ENCODE assay signal across 24 cellular contexts in genomic region chr6:144737998-144738397, GRCh38.
DNase-seq lines count a peak whose midpoint lies in the region; ATAC-seq and TF ChIP-seq lines count a peak whose summit lies in the region.
"Had no signal": no experiment of that assay in that cellular context is flagged by ENCODE, and none has a peak within 500 bp of the region (broad histone marks: within the 10 kb centered on the region; RNA-seq: fewer than 3 reads in every experiment).

No MANE protein-coding gene starts in this region.

- H2BK5ac ChIP-seq in H9 (ENCODE audit: insufficient read length, low read length) = no peak overlapping the region

- no peaks in the 10 kb centered on the region for H3K23me2 ChIP-seq in H9 (ENCODE audit: insufficient read length, low read depth, low read length, poor library complexity, severe bottlenecking)

- no peak overlapping the region for H2BK12ac ChIP-seq in H9 (ENCODE audit: insufficient read length, low read depth, low read length)

- no peak overlapping the region for H4K8ac ChIP-seq in H9 (replicated peaks; ENCODE audit: insufficient read length, low read depth, low read length)

- no peaks in the 10 kb centered on the region for H4K20me1 ChIP-seq in H9 (ENCODE audit: control insufficient read depth, insufficient read depth, insufficient read length)

- no peak for ATAC-seq in natural killer cell
- ATAC-seq in stimulated activated naive CD8-positive, alpha-beta T cell treated with anti-CD3 and anti-CD28 coated beads, Interleukin-15, Interleukin-2, amounts not matched to agents 100 U/mL and 50 U/mL, for 24 hours = no peak
- ATAC-seq in activated CD8-positive, alpha-beta T cell treated with anti-CD3 and anti-CD28 coated beads for 36 hours = no peak
- ATAC-seq: activated CD8-positive, alpha-beta memory T cell treated with anti-CD3 and anti-CD28 coated beads, Interleukin-2, amount 10 ng/mL, durations not matched to agents 7 days and 5 days; heart left ventricle; naive thymus-derived CD8-positive, alpha-beta T cell; psoas muscle had no signal

- no peak overlapping the region for H2AFZ ChIP-seq in H9 (ENCODE audit: low read length)
- H2AFZ ChIP-seq: PC-9 had no signal

- no peak overlapping the region for H2BK15ac ChIP-seq in H9 (ENCODE audit: low read depth, low read length)

- no peaks in the 10 kb centered on the region for H3K79me2 ChIP-seq in H9 (ENCODE audit: insufficient read depth, low read length)

- no peak overlapping the region for H4K91ac ChIP-seq in H9 (ENCODE audit: insufficient read length, low read depth, low read length)

- no CpG with 5 or more reads among the region's 4 CpGs for WGBS in H9 (ENCODE audit: extremely low coverage, insufficient read length, low lambda C conversion rate)

- H4K5ac ChIP-seq in H9 (ENCODE audit: insufficient read length, low read depth, low read length) = no peak overlapping the region

- H3K27me3 Mint-ChIP-seq in H9 (ENCODE audit: low read depth) (no peaks in the 10 kb centered on the region), natural killer cell (ENCODE audit: low read depth in 2 of 2) (no peaks in the 10 kb centered on the region)
- H3K27me3 Mint-ChIP-seq in activated CD8-positive, alpha-beta T cell treated with anti-CD3 and anti-CD28 coated beads for 36 hours = no peaks in the 10 kb centered on the region
- H3K27me3 Mint-ChIP-seq: activated CD8-positive, alpha-beta memory T cell treated with anti-CD3 and anti-CD28 coated beads, Interleukin-2, amount 10 ng/mL, durations not matched to agents 7 days and 5 days; naive thymus-derived CD8-positive, alpha-beta T cell had no signal

- no peak overlapping the region for H2AK5ac ChIP-seq in H9 (ENCODE audit: insufficient read length, low read length)

- H3K27ac ChIP-seq in H9 (ENCODE audit: insufficient read length, low read depth, low read length) = no peak overlapping the region
- H3K27ac ChIP-seq in WERI-Rb-1 = no peak overlapping the region
- H3K27ac ChIP-seq: coronary artery, heart left ventricle, PC-9, psoas muscle, transverse colon had no signal

- no peak overlapping the region for H3K18ac ChIP-seq in H9 (ENCODE audit: insufficient read length, low read depth, low read length)

- no peak overlapping the region for H3K14ac ChIP-seq in H9 (ENCODE audit: insufficient read depth, low read length)

- H3K4ac ChIP-seq in H9 (ENCODE audit: low read depth, low read length) = no peak overlapping the region

- H3K9me3 ChIP-seq in H9 (ENCODE audit: control insufficient read depth, low read depth, low read length) (no peaks in the 10 kb centered on the region), WERI-Rb-1 (ENCODE audit: severe bottlenecking) (no peaks in the 10 kb centered on the region)
- H3K9me3 ChIP-seq: BE2C, heart left ventricle, psoas muscle, transverse colon had no signal

- no peak overlapping the region for H3K9ac ChIP-seq in H9 (ENCODE audit: extremely low read depth, insufficient read length, low read length)

- no peaks in the 10 kb centered on the region for H3K4me1 ChIP-seq in H9 (ENCODE audit: insufficient read depth, low read length)
- H3K4me1 ChIP-seq: heart left ventricle, psoas muscle, transverse colon had no signal

- no peak overlapping the region for H3K23ac ChIP-seq in H9 (ENCODE audit: insufficient read length, low read depth, low read length)

- H3K56ac ChIP-seq in H9 (ENCODE audit: insufficient read length, low read depth, low read length) = no peak overlapping the region

- intact Hi-C loops in natural killer cell (cut with micrococcal nuclease) = no loop called here
- intact Hi-C loops in activated CD8-positive, alpha-beta T cell treated with anti-CD3 and anti-CD28 coated beads for 36 hours (cut with micrococcal nuclease) = no loop called here

- no peak overlapping the region for H3K4me2 ChIP-seq in H9 (ENCODE audit: insufficient read depth, insufficient read length, low read length)
- H3K4me2 ChIP-seq: PC-9 had no signal

- H3K4me1 Mint-ChIP-seq in H9 (peaks cover 6 to 9% of the 10 kb centered on the region in 2 experiments), natural killer cell (peaks cover 38 to 44% of the 10 kb centered on the region in 2 donors)
- H3K4me1 Mint-ChIP-seq in activated CD8-positive, alpha-beta T cell treated with anti-CD3 and anti-CD28 coated beads for 36 hours (ENCODE audit: low read depth) = no peaks in the 10 kb centered on the region
- H3K4me1 Mint-ChIP-seq: activated CD8-positive, alpha-beta memory T cell treated with anti-CD3 and anti-CD28 coated beads, Interleukin-2, amount 10 ng/mL, durations not matched to agents 7 days and 5 days had no signal

- H3K4me3 ChIP-seq in WERI-Rb-1 (ENCODE audit: low read depth, low read length) = no peak overlapping the region
- H3K4me3 ChIP-seq: coronary artery, heart left ventricle, PC-9, psoas muscle, transverse colon had no signal

- H3K27ac Mint-ChIP-seq in H9 (peak overlapping the region in 2 of 3 experiments; percentile 26 to 90; a peak in 4 of 7 replicates), natural killer cell (peak overlapping the region; percentile 4 to 21)
- no peak overlapping the region for H3K27ac Mint-ChIP-seq in activated CD8-positive, alpha-beta T cell treated with anti-CD3 and anti-CD28 coated beads for 36 hours
- H3K27ac Mint-ChIP-seq: activated CD8-positive, alpha-beta memory T cell treated with anti-CD3 and anti-CD28 coated beads, Interleukin-2, amount 10 ng/mL, durations not matched to agents 7 days and 5 days had no signal

- POLR2A ChIA-PET in activated CD8-positive, alpha-beta T cell treated with anti-CD3 and anti-CD28 coated beads for 36 hours (lab: Charles Lee) = no interaction called here

- no peaks in the 10 kb centered on the region for H3K79me1 ChIP-seq in H9 (ENCODE audit: insufficient read depth, low read depth, low read length, poor library complexity, severe bottlenecking)

- no peak overlapping the region for H3T11ph ChIP-seq in H9 (ENCODE audit: low read length)

- no peak for TF ChIP-seq CTCF in H9 (conservative IDR thresholded peaks at IDR 0.05)
- TF ChIP-seq CTCF in WERI-Rb-1 (IDR thresholded peaks at IDR 0.05; ENCODE audit: low read depth, low read length) = no peak
- TF ChIP-seq CTCF in natural killer cell (IDR thresholded peaks at IDR 0.05) = no peak
- TF ChIP-seq CTCF in activated CD8-positive, alpha-beta T cell treated with anti-CD3 and anti-CD28 coated beads for 36 hours (IDR thresholded peaks at IDR 0.05) = no peak

- H3K36me3 ChIP-seq in WERI-Rb-1 = no peaks in the 10 kb centered on the region
- H3K36me3 ChIP-seq: BE2C had no signal

- no peak overlapping the region for H2BK20ac ChIP-seq in H9 (ENCODE audit: low read depth, low read length, poor library complexity, severe bottlenecking)

- H3K36me3 Mint-ChIP-seq in H9 (ENCODE audit: insufficient read depth in 1 of 3, low read depth in 3 of 3) (peaks cover 0 to 19% (median 18%) of the 10 kb centered on the region in 3 experiments; a peak in 4 of 7 replicates), natural killer cell (peaks cover 18% of the 10 kb centered on the region)
- H3K36me3 Mint-ChIP-seq in activated CD8-positive, alpha-beta T cell treated with anti-CD3 and anti-CD28 coated beads for 36 hours (ENCODE audit: low read depth) = peaks cover 8% of the 10 kb centered on the region

- H3K4me3 Mint-ChIP-seq in H9 = no peak overlapping the region
- no peak overlapping the region for H3K4me3 Mint-ChIP-seq in natural killer cell
- no peak overlapping the region for H3K4me3 Mint-ChIP-seq in activated CD8-positive, alpha-beta T cell treated with anti-CD3 and anti-CD28 coated beads for 36 hours
- H3K4me3 Mint-ChIP-seq: activated CD8-positive, alpha-beta memory T cell treated with anti-CD3 and anti-CD28 coated beads, Interleukin-2, amount 10 ng/mL, durations not matched to agents 7 days and 5 days; naive thymus-derived CD8-positive, alpha-beta T cell had no signal

- DNase-seq in H9 = no peak
- peak; percentile 87 for DNase-seq in NCI-H748 treated with DMSO at 0.1 percent for 48 hours (lab: John Stamatoyannopoulos, UW)
- DNase-seq in WERI-Rb-1 = peak; percentile 33
- no peak for DNase-seq in natural killer cell
- no peak for DNase-seq in germinal center (ENCODE audit: low spot score)
- no peak for DNase-seq in stimulated activated naive CD8-positive, alpha-beta T cell treated with anti-CD3 and anti-CD28 coated beads, Interleukin-15, Interleukin-2, amounts not matched to agents 100 U/mL and 50 U/mL, for 24 hours
- no peak for DNase-seq in activated CD8-positive, alpha-beta T cell treated with anti-CD3 and anti-CD28 coated beads for 36 hours
- DNase-seq: activated CD4-positive, alpha-beta T cell treated with anti-CD3 and anti-CD28 coated beads, Interleukin-2, amount 50 U/mL, for 1 hour; activated CD8-positive, alpha-beta memory T cell treated with anti-CD3 and anti-CD28 coated beads, Interleukin-2, amount 10 ng/mL, durations not matched to agents 7 days and 5 days; activated naive CD4-positive, alpha-beta T cell; activated T-cell treated with anti-CD3 and anti-CD28 coated beads, Interleukin-2, amount 50 U/mL, for 48 hours; BE2C; heart left ventricle; Karpas-422; naive thymus-derived CD8-positive, alpha-beta T cell; NCI-H1436; NCI-H2081 treated with DMSO at 0.1 percent for 48 hours; NCI-H345; PC-9; psoas muscle; stimulated activated CD4-positive, alpha-beta T cell treated with anti-CD3 and anti-CD28 coated beads, Interleukin-4, amount 100 ng/mL, for 24 hours; T-helper 2 cell; transverse colon had no signal

- CTCF ChIA-PET in activated CD8-positive, alpha-beta T cell treated with anti-CD3 and anti-CD28 coated beads for 36 hours (lab: Charles Lee) = interaction anchor here (1.2 to 1.5 kb wide), 2 partner anchors 11 to 152 kb away, joined by 3 to 4 read pairs; no protein-coding TSS in a partner anchor

- no peak overlapping the region for H2BK120ac ChIP-seq in H9 (ENCODE audit: low read depth, low read length, poor library complexity, severe bottlenecking)

- H3K27me3 ChIP-seq in H9 (ENCODE audit: insufficient read depth, low read length) (no peaks in the 10 kb centered on the region), WERI-Rb-1 (ENCODE audit: insufficient read depth, low read depth, severe bottlenecking) (no peaks in the 10 kb centered on the region)
- H3K27me3 ChIP-seq: BE2C, heart left ventricle, transverse colon had no signal

- H3K9me3 Mint-ChIP-seq in H9 = no peaks in the 10 kb centered on the region
- H3K9me3 Mint-ChIP-seq in natural killer cell = no peaks in the 10 kb centered on the region
- no peaks in the 10 kb centered on the region for H3K9me3 Mint-ChIP-seq in activated CD8-positive, alpha-beta T cell treated with anti-CD3 and anti-CD28 coated beads for 36 hours
- H3K9me3 Mint-ChIP-seq: naive thymus-derived CD8-positive, alpha-beta T cell had no signal

Comparison
In these comparisons a context has a peak if more than half of its experiments do, and no peak if none do; other contexts are left out.
1. DNase-seq: peak in NCI-H748 treated with DMSO at 0.1 percent for 48 hours (single experiment) and WERI-Rb-1 (single experiment); none in H9 (single experiment), natural killer cell (single experiment), germinal center (single experiment), stimulated activated naive CD8-positive, alpha-beta T cell treated with anti-CD3 and anti-CD28 coated beads, Interleukin-15, Interleukin-2, amounts not matched to agents 100 U/mL and 50 U/mL, for 24 hours (single experiment) and activated CD8-positive, alpha-beta T cell treated with anti-CD3 and anti-CD28 coated beads for 36 hours (single experiment).